ENCODE assay signal across 29 cellular contexts in genomic region chr1:226476657-226477319, GRCh38.
A peak's percentile ranks its signal among the peaks of the same experiment; 100 is the strongest.
DNase-seq lines count a peak whose midpoint lies in the region; ATAC-seq, FAIRE-seq and TF ChIP-seq lines count a peak whose summit lies in the region.
"Had no signal": no experiment of that assay in that cellular context is flagged by ENCODE, and none has a peak within 500 bp of the region (broad histone marks: within the 10 kb centered on the region; RNA-seq: fewer than 3 reads in every experiment).

No MANE protein-coding gene starts in this region.

- H3K79me2 ChIP-seq in OCI-LY7 (ENCODE audit: insufficient read depth, low read depth, low read length) (no peaks in the 10 kb centered on the region), K562 (ENCODE audit: control insufficient read depth, insufficient read depth, low read length) (no peaks in the 10 kb centered on the region)
- H3K79me2 ChIP-seq: hepatocyte had no signal

- peak; percentile 48 for FAIRE-seq in K562 (lab: Jason Lieb, UNC)
- FAIRE-seq: A549 had no signal

- TF ChIP-seq RAD21 in K562 (CRISPR knock-in tag; conservative IDR thresholded peaks at IDR 0.05 in 1 of 2, IDR thresholded peaks at IDR 0.05 in 1 of 2) = no peak; a peak in 1 of 4 replicates

- no peak for TF ChIP-seq POLR2A in K562 (conservative IDR thresholded peaks at IDR 0.05)
- TF ChIP-seq POLR2A in sigmoid colon (IDR thresholded peaks at IDR 0.05) = no peak

- CTCF ChIA-PET in OCI-LY7 (lab: Charles Lee; ENCODE audit: unreplicated experiment) = no interaction called here
- CTCF ChIA-PET in K562 (lab: Yijun Ruan, JAX; ENCODE audit: low intra/inter-chr PET ratio) = no interaction called here

- H3K36me3 ChIP-seq in OCI-LY7 (ENCODE audit: insufficient read depth, low read length) = no peaks in the 10 kb centered on the region
- no peaks in the 10 kb centered on the region for H3K36me3 ChIP-seq in K562 (ENCODE audit: control insufficient read depth, insufficient read depth, low read length)
- H3K36me3 ChIP-seq in sigmoid colon = no peaks in the 10 kb centered on the region
- H3K36me3 ChIP-seq: esophagus squamous epithelium, gastrocnemius medialis, MG63, SJSA1, upper lobe of right lung had no signal

- H3K4me2 ChIP-seq in OCI-LY7 (ENCODE audit: low read length) (no peak overlapping the region), K562 (ENCODE audit: insufficient read depth, low read length) (no peak overlapping the region)
- H3K4me2 ChIP-seq: A549, hepatocyte had no signal

- H2AFZ ChIP-seq in OCI-LY7 (ENCODE audit: low read length) = no peak overlapping the region
- H2AFZ ChIP-seq in K562 (ENCODE audit: low read depth, low read length) = no peak overlapping the region
- H2AFZ ChIP-seq: hepatocyte had no signal

- peaks cover 27% of the 10 kb centered on the region for H3K4me1 ChIP-seq in OCI-LY7 (ENCODE audit: insufficient read depth, low read length, poor library complexity, severe bottlenecking)
- no peaks in the 10 kb centered on the region for H3K4me1 ChIP-seq in K562 (replicated peaks in 1 of 2; ENCODE audit: control insufficient read depth in 2 of 2, insufficient read depth in 2 of 2, low read length in 2 of 2)
- H3K4me1 ChIP-seq in sigmoid colon = no peaks in the 10 kb centered on the region
- H3K4me1 ChIP-seq: A549, body of pancreas, gastrocnemius medialis, upper lobe of right lung had no signal

- intact Hi-C loops in OCI-LY7 (cut with micrococcal nuclease; ENCODE audit: unreplicated experiment) = no loop called here
- intact Hi-C loops in K562 (cut with micrococcal nuclease) = no loop called here
- intact Hi-C loops in sigmoid colon (cut with DNase I) = no loop called here

- H3K9me2 ChIP-seq in OCI-LY7 (ENCODE audit: insufficient read depth, low read length) = no peaks in the 10 kb centered on the region

- TF ChIP-seq EP300 in K562 (IDR thresholded peaks at IDR 0.05; ENCODE audit: low read length) = no peak
- no peak for TF ChIP-seq EP300 in sigmoid colon (IDR thresholded peaks at IDR 0.05)

- H3K9me3 ChIP-seq in OCI-LY7 (ENCODE audit: low read length) = no peaks in the 10 kb centered on the region
- H3K9me3 ChIP-seq in K562 (replicated peaks; ENCODE audit: control insufficient read depth, insufficient read depth, low read depth, low read length) = no peaks in the 10 kb centered on the region
- H3K9me3 ChIP-seq in sigmoid colon = no peaks in the 10 kb centered on the region
- H3K9me3 ChIP-seq: A549, body of pancreas, esophagus squamous epithelium, gastrocnemius medialis, MG63, SJSA1, upper lobe of right lung had no signal

- H3K9ac ChIP-seq in K562 (ENCODE audit: insufficient read depth in 1 of 2, low read depth in 2 of 2, low read length in 2 of 2) = no peak overlapping the region

- in situ Hi-C loops in K562 (cut with MboI) = no loop called here

- DNase-seq in Daoy (ENCODE audit: low read depth) (peak; percentile 24), M059J (ENCODE audit: low read depth) (peak; percentile 32), OCI-LY7 (ENCODE audit: low spot score) (peak; percentile 46), K562 (ENCODE audit: extremely low read depth in 1 of 4, low spot score in 3 of 4) (peak in 1 of 4 experiments; percentile 25), COLO829 (ENCODE audit: low spot score) (no peak), sigmoid colon (no peak), NCI-H1048 (lab: John Stamatoyannopoulos, UW) (no peak), T-helper 1 cell (no peak)
- DNase-seq: activated CD4-positive, alpha-beta T cell treated with anti-CD3 and anti-CD28 coated beads for 48 hours; activated gamma-delta T cell treated with Interleukin-2 at 50 U/mL for 16 hours; activated T-cell treated with anti-CD3 and anti-CD28 coated beads, Interleukin-2, amount 50 U/mL, for 24 hours; body of pancreas; DMS79; effector memory CD4-positive, alpha-beta T cell; esophagus squamous epithelium; gastrocnemius medialis; H7; MG63; midbrain; NCI-H1694; NCI-H526 treated with DMSO at 0.1 percent for 48 hours; retina; stimulated activated CD4-positive, alpha-beta T cell treated with anti-CD3 and anti-CD28 coated beads, Interleukin-2, amount 100 ng/mL, for 48 hours; upper lobe of right lung had no signal

- WGBS in K562 (ENCODE audit: insufficient coverage, low coverage, missing lambda C conversion rate) = under 1% methylated on average over 10 of the region's 10 CpGs
- 72 to 80% methylated on average over 10 of the region's 10 CpGs for WGBS in sigmoid colon, 2 donors

- POLR2A ChIA-PET in OCI-LY7 (lab: Charles Lee) = interaction anchor here (0.7 kb wide), 1 partner anchor 14 kb away, joined by 3 read pairs; no protein-coding TSS in a partner anchor
- POLR2A ChIA-PET in K562 (lab: Yijun Ruan, JAX) = interaction anchor here (0.6 to 2.5 kb wide), 5 partner anchors 10 to 634 kb away, joined by 3 to 5 read pairs (median 3); no protein-coding TSS in a partner anchor

- no peak overlapping the region for H3K4me3 ChIP-seq in OCI-LY7 (ENCODE audit: low read depth, low read length, poor library complexity, severe bottlenecking)
- H3K4me3 ChIP-seq in K562 = no peak overlapping the region
- H3K4me3 ChIP-seq in sigmoid colon = no peak overlapping the region
- H3K4me3 ChIP-seq: A549, body of pancreas, esophagus squamous epithelium, gastrocnemius medialis, hepatocyte, MG63, SJSA1, upper lobe of right lung had no signal

- BruUV-seq in OCI-LY7 (replicated peaks; lab: Mats Ljungman, UMichigan) = no TSS peak
- no TSS peak for BruUV-seq in K562 (replicated peaks; lab: Mats Ljungman, UMichigan)

- H3K27ac ChIP-seq in OCI-LY7 (ENCODE audit: low read depth, low read length, poor library complexity, severe bottlenecking) = no peak overlapping the region
- H3K27ac ChIP-seq in K562 (ENCODE audit: extremely low read depth, low read depth, low read length) = no peak overlapping the region
- no peak overlapping the region for H3K27ac ChIP-seq in sigmoid colon
- H3K27ac ChIP-seq: A549, body of pancreas, esophagus squamous epithelium, gastrocnemius medialis, hepatocyte, SJSA1, upper lobe of right lung had no signal

- H4K20me1 ChIP-seq in OCI-LY7 (ENCODE audit: insufficient read depth, low read length) = no peaks in the 10 kb centered on the region
- peaks cover 3% of the 10 kb centered on the region; the same call in 1 of the 2 replicates for H4K20me1 ChIP-seq in K562 (replicated peaks; ENCODE audit: control insufficient read depth, insufficient read depth, low read length)

- H3K27me3 ChIP-seq in K562 (ENCODE audit: control insufficient read depth in 2 of 2, insufficient read depth in 2 of 2, low read length in 2 of 2) = peaks cover 39 to 72% of the 10 kb centered on the region in 2 experiments
- peaks cover 0 to 5% (median 0%) of the 10 kb centered on the region in 3 donors for H3K27me3 ChIP-seq in sigmoid colon
- H3K27me3 ChIP-seq: body of pancreas, gastrocnemius medialis, MG63, upper lobe of right lung had no signal

- TF ChIP-seq CTCF in OCI-LY7 (conservative IDR thresholded peaks at IDR 0.05; ENCODE audit: low read length) (peak; percentile 30; the same call in 1 of the 2 replicates), K562 (IDR thresholded peaks at IDR 0.05 in 2 of 3, conservative IDR thresholded peaks at IDR 0.05 in 1 of 3; ENCODE audit: insufficient read depth in 2 of 3, low read depth in 1 of 3, low read length in 3 of 3) (0 out of 6 replicates have a peak, but pooled peaks of 2 of the 3 experiments have one; percentile 12 to 16), sigmoid colon (IDR thresholded peaks at IDR 0.05) (no peak)

- peak; percentile 85 for ATAC-seq in K562
- ATAC-seq: body of pancreas; gastrocnemius medialis; natural killer cell treated with Interleukin-12 subunit alpha and Interleukin-12 subunit beta and Interleukin-15 and Interleukin-18, amount 100 ng/mL, for 72 hours; stimulated activated memory B cell treated with anti-CD40 and anti-IgM and Interleukin-4, amounts not matched to agents 10 μg/mL and 1 μg/mL and 100 μg/mL, for 72 hours; upper lobe of right lung had no signal

- H3K9me1 ChIP-seq in K562 (ENCODE audit: control insufficient read depth, insufficient read depth, low read length) = no peaks in the 10 kb centered on the region

TF ChIP-seq in K562, 482 proteins besides CTCF, POLR2A, EP300 and RAD21 (continues in another document):
- TF ChIP-seq CCNT2 (IDR thresholded peaks at IDR 0.05; ENCODE audit: borderline replicate concordance, extremely low read depth, insufficient read length, low read depth, low read length) (no peak), CEBPB (tag; IDR thresholded peaks at IDR 0.05) (0 out of 2 replicates have a peak, but pooled peaks have one; percentile 6), FOSL1 (tag; conservative IDR thresholded peaks at IDR 0.05) (peak; percentile 50), HMG20B (CRISPR knock-in tag; IDR thresholded peaks at IDR 0.05) (no peak), KLF10 (CRISPR knock-in tag; IDR thresholded peaks at IDR 0.05) (no peak), ZNF316 (IDR thresholded peaks at IDR 0.05) (0 out of 2 replicates have a peak, but pooled peaks have one; percentile 22), PCBP2 (IDR thresholded peaks at IDR 0.05; ENCODE audit: low read depth, low read length, poor library complexity, severe bottlenecking) (no peak), RFX7 (CRISPR knock-in tag; IDR thresholded peaks at IDR 0.05) (no peak), ZNF232 (CRISPR knock-in tag; IDR thresholded peaks at IDR 0.05) (no peak), GABPA (tag; conservative IDR thresholded peaks at IDR 0.05; ENCODE audit: low read depth) (no peak), CBX8 (IDR thresholded peaks at IDR 0.05; ENCODE audit: borderline replicate concordance, extremely low read depth, low read depth, low read length, poor library complexity, severe bottlenecking) (no peak), IRF1 (CRISPR knock-in tag; IDR thresholded peaks at IDR 0.05; ENCODE audit: borderline replicate concordance) (no peak), SLC30A9 (CRISPR knock-in tag; IDR thresholded peaks at IDR 0.05) (no peak), ZSCAN32 (CRISPR knock-in tag; IDR thresholded peaks at IDR 0.05) (no peak), IRF9 (tag; IDR thresholded peaks at IDR 0.05) (no peak)

Comparison
In these comparisons a context has a peak if more than half of its experiments do, and no peak if none do; other contexts are left out.
1. DNase-seq: peak in Daoy (single experiment), M059J (single experiment) and OCI-LY7 (single experiment); none in COLO829 (single experiment), sigmoid colon (single experiment), NCI-H1048 (single experiment) and T-helper 1 cell (0 of 5).
2. CTCF ChIP-seq: peak in OCI-LY7 (single experiment) and K562 (2 of 3); none in sigmoid colon (0 of 4).